In genomic region chr6:69489970-69490369, GRCh38 we compare ENCODE assay signal across 18 cellular contexts.
A peak's percentile ranks its signal among the peaks of the same experiment; 100 is the strongest.
DNase-seq lines count a peak whose midpoint lies in the region; ATAC-seq and TF ChIP-seq lines count a peak whose summit lies in the region.
"Had no signal": no experiment of that assay in that cellular context is flagged by ENCODE, and none has a peak within 500 bp of the region (broad histone marks: within the 10 kb centered on the region; RNA-seq: fewer than 3 reads in every experiment).

No MANE protein-coding gene starts in this region.

- no peaks in the 10 kb centered on the region for H4K20me1 ChIP-seq in smooth muscle cell (ENCODE audit: low read depth)

- ATAC-seq in HG03469 (IDR thresholded peaks at IDR 0.05; ENCODE audit: unreplicated experiment): peak; percentile 66
- ATAC-seq: CD8-positive, alpha-beta T cell had no signal

- H3K4me1 ChIP-seq in smooth muscle cell (ENCODE audit: low read depth): no peaks in the 10 kb centered on the region
- H3K4me1 ChIP-seq: SJSA1 had no signal

- no peaks in the 10 kb centered on the region for H3K79me2 ChIP-seq in smooth muscle cell (ENCODE audit: low read depth)

- H3K27me3 ChIP-seq in smooth muscle cell (ENCODE audit: low read depth): no peaks in the 10 kb centered on the region
- H3K27me3 ChIP-seq: SJSA1 had no signal

- peaks cover 5% of the 10 kb centered on the region for H3K9me3 ChIP-seq in smooth muscle cell (replicated peaks; ENCODE audit: low read depth)

- peak overlapping the region; percentile 40 for H2AFZ ChIP-seq in smooth muscle cell (ENCODE audit: low read depth)
- H2AFZ ChIP-seq: GM23248 had no signal

- H3K27ac ChIP-seq in smooth muscle cell (ENCODE audit: low read depth): peak overlapping the region; percentile 37
- H3K27ac ChIP-seq: 22Rv1, GM23248, SJSA1 had no signal

- H3F3A ChIP-seq in smooth muscle cell (ENCODE audit: low read depth): no peaks in the 10 kb centered on the region

- DNase-seq in NCI-H82 (lab: John Stamatoyannopoulos, UW): peak; percentile 34
- DNase-seq in NCI-H82 treated with DMSO at 0.1 percent for 48 hours (lab: John Stamatoyannopoulos, UW; ENCODE audit: unreplicated experiment): no peak
- peak; percentile 1 for DNase-seq in RKO (ENCODE audit: low spot score)
- DNase-seq in smooth muscle cell (lab: John Stamatoyannopoulos, UW; ENCODE audit: unreplicated experiment): no peak
- DNase-seq in cardiac septum (ENCODE audit: low spot score): no peak
- DNase-seq in NCI-H510A (lab: John Stamatoyannopoulos, UW): no peak
- DNase-seq in NCI-H2029 (lab: John Stamatoyannopoulos, UW): no peak
- DNase-seq: CD8-positive, alpha-beta T cell; DMS79 treated with DMSO at 0.1 percent for 48 hours; GM23248; NCI-H1048; NCI-H146; NCI-H2107; NCI-H748 treated with DMSO at 0.1 percent for 48 hours; SW 1271 had no signal

- no peak for TF ChIP-seq CTCF in smooth muscle cell (IDR thresholded peaks at IDR 0.05; ENCODE audit: borderline replicate concordance, insufficient read depth, poor library complexity, severe bottlenecking)

- no peaks in the 10 kb centered on the region for H3K36me3 ChIP-seq in smooth muscle cell (ENCODE audit: low read depth)
- H3K36me3 ChIP-seq: SJSA1 had no signal

- peak overlapping the region; percentile 23 for H3K4me2 ChIP-seq in smooth muscle cell

- intact Hi-C loops in cardiac septum (cut with DNase I): no loop called here

- H3K9ac ChIP-seq in smooth muscle cell (ENCODE audit: low read depth): no peak overlapping the region
- H3K9ac ChIP-seq: GM23248 had no signal

- no peak overlapping the region for H3K4me3 ChIP-seq in smooth muscle cell
- H3K4me3 ChIP-seq: GM23248, SJSA1 had no signal

Comparison
In these comparisons a context has a peak if more than half of its experiments do, and no peak if none do; other contexts are left out.
1. DNase-seq: peak in NCI-H82 (single experiment) and RKO (single experiment); none in NCI-H82 treated with DMSO at 0.1 percent for 48 hours (single experiment), smooth muscle cell (single experiment), cardiac septum (single experiment), NCI-H510A (single experiment) and NCI-H2029 (single experiment).